In the genomic region with DNA sequence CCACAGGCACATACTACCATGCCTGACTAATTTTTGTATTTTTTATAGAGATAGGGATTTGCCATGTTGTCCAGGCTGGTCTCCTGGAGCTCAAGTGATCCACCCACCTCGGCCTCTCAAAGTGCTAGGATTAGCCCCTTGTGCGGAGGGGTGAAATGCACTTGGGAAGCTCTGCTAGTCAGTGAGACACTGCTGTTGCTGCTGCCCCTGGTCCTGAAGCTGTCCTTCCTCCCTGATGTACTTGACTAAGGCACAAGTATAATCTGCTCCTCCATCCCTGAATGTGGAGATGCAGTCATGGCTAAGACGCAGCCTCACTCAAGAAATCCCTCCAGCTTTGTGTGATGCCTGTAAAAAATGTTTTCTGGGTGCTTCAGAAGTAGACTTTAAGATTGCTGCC, we compare ENCODE assay signal across 27 cellular contexts.
DNase-seq lines count a peak whose midpoint lies in the region; ATAC-seq, FAIRE-seq and TF ChIP-seq lines count a peak whose summit lies in the region.
"Had no signal": no experiment of that assay in that cellular context is flagged by ENCODE, and none has a peak within 500 bp of the region (broad histone marks: within the 10 kb centered on the region; RNA-seq: fewer than 3 reads in every experiment).

No MANE protein-coding gene starts in this region.

- H3K4ac ChIP-seq in mesendoderm (ENCODE audit: low read depth, low read length), result no peak overlapping the region

- H3K4me1 Mint-ChIP-seq in endodermal cell (no peaks in the 10 kb centered on the region), T-cell (no peaks in the 10 kb centered on the region)
- H3K4me1 Mint-ChIP-seq: CD14-positive monocyte; CD8-positive, alpha-beta memory T cell had no signal

- H3K23ac ChIP-seq in mesendoderm (ENCODE audit: low read length), result no peak overlapping the region

- H2AK5ac ChIP-seq in mesendoderm (ENCODE audit: low read length), result no peak overlapping the region

- H3K9ac ChIP-seq in endodermal cell (ENCODE audit: extremely low read depth, low read length, poor library complexity, severe bottlenecking), result no peak overlapping the region
- H3K9ac ChIP-seq in mesendoderm (ENCODE audit: low read length), result no peak overlapping the region
- H3K9ac ChIP-seq: BLaER1 treated with 17β-estradiol and CSF1 and Interleukin-3, amounts not matched to agents 10 nM and 100 nM; GM23248 had no signal

- peaks cover 6% of the 10 kb centered on the region for H3K9me3 Mint-ChIP-seq in endodermal cell
- H3K9me3 Mint-ChIP-seq in T-cell, result peaks cover 0 to 4% (median 0%) of the 10 kb centered on the region in 3 donors
- H3K9me3 Mint-ChIP-seq: H9 had no signal

- no peak overlapping the region for H3K18ac ChIP-seq in mesendoderm (ENCODE audit: low read length)

- POLR2A ChIA-PET in A549 (lab: Yijun Ruan, JAX), result no interaction called here
- POLR2A ChIA-PET in T-cell (lab: Charles Lee), result no interaction called here

- WGBS in A549 (ENCODE audit: missing lambda C conversion rate), result 21% methylated on average over 3 of the region's 3 CpGs
- 85 to 86% methylated on average over 3 of the region's 3 CpGs for WGBS in endodermal cell (ENCODE audit: insufficient coverage in 1 of 2, insufficient read length in 1 of 2), 2 experiments
- WGBS in mesendoderm (ENCODE audit: extremely low coverage, insufficient coverage, low lambda C conversion rate), result no CpG with 5 or more reads among the region's 3 CpGs

- no peaks in the 10 kb centered on the region for H3K27me3 ChIP-seq in endodermal cell (ENCODE audit: control insufficient read depth, insufficient read depth, low read length, poor library complexity, severe bottlenecking)
- H3K27me3 ChIP-seq in mesendoderm (ENCODE audit: insufficient read depth, low read length, poor library complexity), result no peaks in the 10 kb centered on the region
- H3K27me3 ChIP-seq: BE2C; BLaER1 treated with 17β-estradiol and CSF1 and Interleukin-3, amounts not matched to agents 10 nM and 100 nM had no signal

- no peaks in the 10 kb centered on the region for H3K4me1 ChIP-seq in A549
- H3K4me1 ChIP-seq in endodermal cell (ENCODE audit: control insufficient read depth, insufficient read depth, low read length), result no peaks in the 10 kb centered on the region
- H3K4me1 ChIP-seq in mesendoderm (ENCODE audit: control insufficient read depth, low read depth, low read length), result no peaks in the 10 kb centered on the region
- H3K4me1 ChIP-seq: BE2C; BLaER1 treated with 17β-estradiol and CSF1 and Interleukin-3, amounts not matched to agents 10 nM and 100 nM had no signal

- H2BK5ac ChIP-seq in mesendoderm (ENCODE audit: low read length), result no peak overlapping the region

- no peaks in the 10 kb centered on the region for H3K79me2 ChIP-seq in mesendoderm (ENCODE audit: control insufficient read depth, insufficient read depth, low read length)

- no peak for TF ChIP-seq RAD21 in A549 (conservative IDR thresholded peaks at IDR 0.05 in 1 of 2, IDR thresholded peaks at IDR 0.05 in 1 of 2)
- no peak for TF ChIP-seq RAD21 in Ishikawa (IDR thresholded peaks at IDR 0.05; ENCODE audit: low read depth)

- CTCF ChIA-PET in A549 (lab: Yijun Ruan, JAX) (no interaction called here), T-cell (lab: Charles Lee) (no interaction called here)

- H3K4me3 ChIP-seq in A549 (no peak overlapping the region), endodermal cell (ENCODE audit: low read length) (no peak overlapping the region), mesendoderm (ENCODE audit: low read length) (no peak overlapping the region)
- H3K4me3 ChIP-seq: BLaER1 treated with 17β-estradiol and CSF1 and Interleukin-3, amounts not matched to agents 10 nM and 100 nM; GM12878; GM23248 had no signal

- H4K8ac ChIP-seq in mesendoderm (ENCODE audit: low read depth, low read length), result no peak overlapping the region

- no peak overlapping the region for H3K56ac ChIP-seq in mesendoderm (ENCODE audit: low read length)

- H2BK120ac ChIP-seq in mesendoderm (ENCODE audit: low read depth, low read length), result no peak overlapping the region

- FAIRE-seq in A549 (lab: Jason Lieb, UNC), result no peak
- FAIRE-seq: A204.1, D721Med, GM12878, GM19239 had no signal

- peak in 1 of 2 experiments; percentile 31; a peak in 2 of 6 replicates for ATAC-seq in A549
- no peak for ATAC-seq in HG03354 (IDR thresholded peaks at IDR 0.05; ENCODE audit: poor library complexity, severe bottlenecking, unreplicated experiment)
- no peak for ATAC-seq in T-cell (replicated peaks in 1 of 4)
- ATAC-seq: GM12878, HCT116 had no signal

- H3K4me2 ChIP-seq in A549, result no peak overlapping the region
- no peak overlapping the region for H3K4me2 ChIP-seq in mesendoderm (ENCODE audit: low read length)
- H3K4me2 ChIP-seq: BLaER1 treated with 17β-estradiol and CSF1 and Interleukin-3, amounts not matched to agents 10 nM and 100 nM had no signal

- no peak overlapping the region for H3K27ac Mint-ChIP-seq in endodermal cell
- H3K27ac Mint-ChIP-seq in T-cell, result no peak overlapping the region
- H3K27ac Mint-ChIP-seq: CD14-positive monocyte; CD4-positive, alpha-beta T cell; CD8-positive, alpha-beta memory T cell; H9; HFFc6 had no signal

- DNase-seq in A549 (ENCODE audit: low read depth in 1 of 2, low spot score in 1 of 2), result no peak
- DNase-seq in endodermal cell, result peak; percentile 58
- DNase-seq in mesendoderm, result peak; percentile 23
- DNase-seq in NCI-H1048 (lab: John Stamatoyannopoulos, UW), result no peak
- DNase-seq in T-cell, result no peak
- DNase-seq: ACHN; AML-193; BE2C; CD4-positive, alpha-beta T cell; CD8-positive, alpha-beta memory T cell; DMS 273 treated with DMSO at 0.1 percent for 48 hours; DMS79; EL; GDM1; GM23248; H9; HFFc6 had no signal

- H3K4me3 Mint-ChIP-seq in endodermal cell, result no peak overlapping the region
- H3K4me3 Mint-ChIP-seq in T-cell, result no peak overlapping the region
- H3K4me3 Mint-ChIP-seq: CD14-positive monocyte; CD4-positive, alpha-beta T cell; CD8-positive, alpha-beta memory T cell; H9; HFFc6 had no signal

- H3K36me3 Mint-ChIP-seq in endodermal cell (ENCODE audit: low read depth) (no peaks in the 10 kb centered on the region), T-cell (no peaks in the 10 kb centered on the region)
- H3K36me3 Mint-ChIP-seq: CD14-positive monocyte; CD8-positive, alpha-beta memory T cell had no signal

- no peak for TF ChIP-seq POLR2A in A549 (IDR thresholded peaks at IDR 0.05; ENCODE audit: low read length)

- H3K27ac ChIP-seq in A549 (no peak overlapping the region), endodermal cell (ENCODE audit: low read depth, low read length) (no peak overlapping the region), mesendoderm (ENCODE audit: low read depth, low read length) (no peak overlapping the region)
- H3K27ac ChIP-seq: 22Rv1; BLaER1 treated with 17β-estradiol and CSF1 and Interleukin-3, amounts not matched to agents 10 nM and 100 nM; GM23248 had no signal

- no peak for TF ChIP-seq CTCF in A549 (IDR thresholded peaks at IDR 0.05)
- TF ChIP-seq CTCF in endodermal cell (conservative IDR thresholded peaks at IDR 0.05), result no peak

- H3K9me3 ChIP-seq in A549 (peaks cover 2% of the 10 kb centered on the region; the same call in 1 of the 3 replicates), endodermal cell (ENCODE audit: control insufficient read depth, low read length) (no peaks in the 10 kb centered on the region)
- H3K9me3 ChIP-seq: BE2C had no signal

- H2BK15ac ChIP-seq in mesendoderm (replicated peaks; ENCODE audit: low read depth), result no peak overlapping the region

- no peak overlapping the region for H4K5ac ChIP-seq in mesendoderm (ENCODE audit: low read length)

- no peak for TF ChIP-seq EP300 in A549 (IDR thresholded peaks at IDR 0.05)
- TF ChIP-seq EP300 in Ishikawa (IDR thresholded peaks at IDR 0.05; ENCODE audit: borderline replicate concordance), result no peak

- no peaks in the 10 kb centered on the region for H3K79me1 ChIP-seq in mesendoderm (ENCODE audit: low read length)

- H3K27me3 Mint-ChIP-seq in endodermal cell (ENCODE audit: insufficient read depth) (no peaks in the 10 kb centered on the region), T-cell (peaks cover 14 to 24% of the 10 kb centered on the region in 2 donors)

- H3K36me3 ChIP-seq in endodermal cell (ENCODE audit: control insufficient read depth, insufficient read depth, low read length), result no peaks in the 10 kb centered on the region
- no peaks in the 10 kb centered on the region for H3K36me3 ChIP-seq in mesendoderm (ENCODE audit: control insufficient read depth, insufficient read depth, low read length)
- H3K36me3 ChIP-seq: BE2C; BLaER1 treated with 17β-estradiol and CSF1 and Interleukin-3, amounts not matched to agents 10 nM and 100 nM had no signal

TF ChIP-seq in Ishikawa, 13 proteins besides CTCF, POLR2A, EP300 and RAD21 (continues in another document):
- TF ChIP-seq, protein P1, sequence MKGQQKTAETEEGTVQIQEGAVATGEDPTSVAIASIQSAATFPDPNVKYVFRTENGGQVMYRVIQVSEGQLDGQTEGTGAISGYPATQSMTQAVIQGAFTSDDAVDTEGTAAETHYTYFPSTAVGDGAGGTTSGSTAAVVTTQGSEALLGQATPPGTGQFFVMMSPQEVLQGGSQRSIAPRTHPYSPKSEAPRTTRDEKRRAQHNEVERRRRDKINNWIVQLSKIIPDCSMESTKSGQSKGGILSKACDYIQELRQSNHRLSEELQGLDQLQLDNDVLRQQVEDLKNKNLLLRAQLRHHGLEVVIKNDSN (IDR thresholded peaks at IDR 0.05), result no peak
- TF ChIP-seq EGR1 (IDR thresholded peaks at IDR 0.05) (no peak), CEBPB (IDR thresholded peaks at IDR 0.05) (no peak), TEAD4 (IDR thresholded peaks at IDR 0.05) (no peak), CREB1 (IDR thresholded peaks at IDR 0.05; ENCODE audit: low read depth) (no peak), ZBTB7A (IDR thresholded peaks at IDR 0.05; ENCODE audit: low read depth) (no peak)

Comparison
In these comparisons a context has a peak if more than half of its experiments do, and no peak if none do; other contexts are left out.
1. DNase-seq: peak in endodermal cell (single experiment) and mesendoderm (single experiment); none in A549 (0 of 2), NCI-H1048 (single experiment) and T-cell (0 of 34).